ENCODE assay signal across 10 cellular contexts in genomic region chr1:169529068-169529642, GRCh38. TPM values are rescaled to one million over a fixed set of nuclear protein-coding genes. Genes with fewer than 3 reads are reported as not detected.
A peak's percentile ranks its signal among the peaks of the same experiment; 100 is the strongest.
DNase-seq lines count a peak whose midpoint lies in the region; FAIRE-seq and TF ChIP-seq lines count a peak whose summit lies in the region.
"Had no signal": no experiment of that assay in that cellular context is flagged by ENCODE, and none has a peak within 500 bp of the region (broad histone marks: within the 10 kb centered on the region; RNA-seq: fewer than 3 reads in every experiment).

No MANE protein-coding gene starts in this region.

- intact Hi-C loops in kidney (cut with DNase I) = no loop called here

- peak; percentile 69 for DNase-seq in A172 (ENCODE audit: low spot score)
- DNase-seq in HPDE6-E6E7 (ENCODE audit: extremely low spot score) = peak; percentile 76
- peak; percentile 49 for DNase-seq in SK-MEL-5 (ENCODE audit: low read depth, low spot score)
- DNase-seq in kidney = no peak
- no peak for DNase-seq in erythroblast (lab: John Stamatoyannopoulos, UW)
- no peak for DNase-seq in HTR-8/SVneo (ENCODE audit: insufficient read length, low spot score)
- no peak for DNase-seq in HK-2 (ENCODE audit: unreplicated experiment)
- no peak for DNase-seq in NOMO-1 (lab: John Stamatoyannopoulos, UW; ENCODE audit: unreplicated experiment in 2 of 2)

- no peak for TF ChIP-seq POLR2A in erythroblast (IDR thresholded peaks at IDR 0.05; ENCODE audit: low read length)

- in situ Hi-C loops in SK-MEL-5 (cut with HindIII; ENCODE audit: low pct_unique_long_range_greater_than_20kb, low sequenced_read_pairs) = no loop called here

- H3K9me3 ChIP-seq in kidney (ENCODE audit: control insufficient read depth in 1 of 2, low read length in 2 of 2) = no peaks in the 10 kb centered on the region

- H3K9ac ChIP-seq in kidney (ENCODE audit: low read length in 2 of 2) = peak overlapping the region in 1 of 2 donors; percentile 17
- H3K9ac ChIP-seq: BLaER1 treated with 17β-estradiol and CSF1 and Interleukin-3, amounts not matched to agents 10 nM and 100 nM had no signal

- no peak for TF ChIP-seq CTCF in kidney (IDR thresholded peaks at IDR 0.05; ENCODE audit: borderline replicate concordance, extremely low read depth, insufficient read depth)

- no peaks in the 10 kb centered on the region for H3K36me3 ChIP-seq in kidney (ENCODE audit: control insufficient read depth in 1 of 2, insufficient read depth in 2 of 2, low read length in 2 of 2)
- H3K36me3 ChIP-seq: BLaER1 treated with 17β-estradiol and CSF1 and Interleukin-3, amounts not matched to agents 10 nM and 100 nM had no signal

- H3K27ac ChIP-seq in kidney (ENCODE audit: low read depth in 2 of 2, low read length in 2 of 2) = peak overlapping the region; percentile 36
- H3K27ac ChIP-seq: BLaER1 treated with 17β-estradiol and CSF1 and Interleukin-3, amounts not matched to agents 10 nM and 100 nM; SK-N-MC had no signal

- FAIRE-seq in kidney (lab: Jason Lieb, UNC) (no peak), HTR-8/SVneo (lab: Jason Lieb, UNC) (no peak)

- H3K4me3 ChIP-seq in kidney (ENCODE audit: low read length in 2 of 2) = no peak overlapping the region
- H3K4me3 ChIP-seq: BLaER1 treated with 17β-estradiol and CSF1 and Interleukin-3, amounts not matched to agents 10 nM and 100 nM; SK-N-MC had no signal

- peaks cover 0 to 5% of the 10 kb centered on the region in 2 donors for H3K4me1 ChIP-seq in kidney (ENCODE audit: control insufficient read depth in 1 of 2, insufficient read depth in 1 of 2, low read depth in 1 of 2, low read length in 2 of 2)

RNA-seq across cellular contexts. Expression of gene SLC19A2, which starts 43.4 kb away (rescaled TPM):
- 8.4 and 9.6 TPM in 2 replicates for total RNA-seq in A172 (2014; rRNA removed; shearing (Covaris generic))
- 151 and 163 TPM in 2 replicates for total RNA-seq in SK-MEL-5 (2014; rRNA removed; shearing (Covaris generic))
- 45.1 and 54.5 TPM in 2 replicates for polyA plus RNA-seq in SK-MEL-5 (2015; cell fraction: cytosol; rRNA removed)
- polyA plus RNA-seq in SK-MEL-5 (2015; cell fraction: nucleus; rRNA removed) = 98.6 and 134 TPM in 2 replicates
- total RNA-seq in kidney = 7.8 TPM
- polyA plus RNA-seq in kidney (ENCODE audit: insufficient read depth, low read depth, low replicate concordance) = 10.9 TPM

RNA-seq across cellular contexts. Expression of gene F5, which starts 57.1 kb away (rescaled TPM):
- total RNA-seq in A172 (2014; rRNA removed; shearing (Covaris generic)) = not detected in 2 replicates
- not detected in 2 replicates for total RNA-seq in SK-MEL-5 (2014; rRNA removed; shearing (Covaris generic))
- 0.01 TPM in 1 of 2 replicates, not detected in the other for polyA plus RNA-seq in SK-MEL-5 (2015; cell fraction: cytosol; rRNA removed)
- polyA plus RNA-seq in SK-MEL-5 (2015; cell fraction: nucleus; rRNA removed) = not detected in 2 replicates
- total RNA-seq in kidney = 3.8 TPM
- polyA plus RNA-seq in kidney (ENCODE audit: insufficient read depth, low read depth, low replicate concordance) = 5.1 TPM

Comparison
In these comparisons a context has a peak if more than half of its experiments do, and no peak if none do; other contexts are left out.
1. DNase-seq: peak in A172 (single experiment), HPDE6-E6E7 (single experiment) and SK-MEL-5 (single experiment); none in kidney (single experiment), erythroblast (0 of 2), HTR-8/SVneo (single experiment), HK-2 (single experiment) and NOMO-1 (0 of 2).
2. RNA of gene SLC19A2, which starts 43.4 kb away (total RNA-seq): 151 to 163 TPM in SK-MEL-5; 8.4 to 9.6 TPM in A172 and 7.8 TPM in kidney (single experiment); every median in the first group is over 10 times any median in the second.